In genomic region chr7:70717553-70718248, GRCh38 we compare ENCODE assay signal across 22 cellular contexts.
A peak's percentile ranks its signal among the peaks of the same experiment; 100 is the strongest.
DNase-seq lines count a peak whose midpoint lies in the region; ATAC-seq and TF ChIP-seq lines count a peak whose summit lies in the region.
"Had no signal": no experiment of that assay in that cellular context is flagged by ENCODE, and none has a peak within 500 bp of the region (broad histone marks: within the 10 kb centered on the region; RNA-seq: fewer than 3 reads in every experiment).

No MANE protein-coding gene starts in this region.

- intact Hi-C loops in activated CD8-positive, alpha-beta T cell treated with anti-CD3 and anti-CD28 coated beads for 36 hours (cut with micrococcal nuclease), result no loop called here
- intact Hi-C loops in transverse colon (cut with DNase I; ENCODE audit: low total_unique reads), result loop anchor here (5.0 kb wide), 1 partner anchor 1245 kb away; no protein-coding TSS in a partner anchor

- no peaks in the 10 kb centered on the region for H3K9me2 ChIP-seq in GM23248 (ENCODE audit: insufficient read depth)

- H3K27me3 ChIP-seq in esophagus (ENCODE audit: control insufficient read depth in 1 of 2, insufficient read depth in 2 of 2, low read length in 2 of 2) (no peaks in the 10 kb centered on the region), transverse colon (no peaks in the 10 kb centered on the region), GM23248 (replicated peaks; ENCODE audit: insufficient read depth) (no peaks in the 10 kb centered on the region)
- H3K27me3 ChIP-seq: brain microvascular endothelial cell, gastroesophageal sphincter, upper lobe of right lung had no signal

- no peak for TF ChIP-seq CTCF in activated CD8-positive, alpha-beta T cell treated with anti-CD3 and anti-CD28 coated beads for 36 hours (IDR thresholded peaks at IDR 0.05)
- TF ChIP-seq CTCF in HEK293 (tag by site-specific recombination; IDR thresholded peaks at IDR 0.05), result no peak
- no peak for TF ChIP-seq CTCF in transverse colon (IDR thresholded peaks at IDR 0.05)

- no peaks in the 10 kb centered on the region for H3F3A ChIP-seq in GM23248 (ENCODE audit: insufficient read depth)

- H3K4me3 Mint-ChIP-seq in activated CD8-positive, alpha-beta T cell treated with anti-CD3 and anti-CD28 coated beads for 36 hours, result no peak overlapping the region
- H3K4me3 Mint-ChIP-seq in activated CD8-positive, alpha-beta T cell treated with anti-CD3 and anti-CD28 coated beads, Interleukin-2, amount 10 ng/mL, durations not matched to agents 7 days and 5 days, result no peak overlapping the region

- peaks cover 11% of the 10 kb centered on the region for H3K4me1 Mint-ChIP-seq in activated CD8-positive, alpha-beta T cell treated with anti-CD3 and anti-CD28 coated beads for 36 hours (ENCODE audit: low read depth)
- peaks cover 2% of the 10 kb centered on the region for H3K4me1 Mint-ChIP-seq in activated CD8-positive, alpha-beta T cell treated with anti-CD3 and anti-CD28 coated beads, Interleukin-2, amount 10 ng/mL, durations not matched to agents 7 days and 5 days (ENCODE audit: low read depth)

- H3K79me2 ChIP-seq in GM23248 (ENCODE audit: insufficient read depth), result peaks cover 45% of the 10 kb centered on the region

- H3K9me3 ChIP-seq in HEK293 (ENCODE audit: control insufficient read depth, insufficient read depth, low read depth, low read length) (no peaks in the 10 kb centered on the region), esophagus (ENCODE audit: control insufficient read depth in 2 of 2, insufficient read depth in 1 of 2, low read depth in 1 of 2, low read length in 1 of 2) (no peaks in the 10 kb centered on the region), transverse colon (no peaks in the 10 kb centered on the region), GM23248 (ENCODE audit: low read depth) (no peaks in the 10 kb centered on the region)

- peak; percentile 20 for ATAC-seq in activated CD8-positive, alpha-beta T cell treated with anti-CD3 and anti-CD28 coated beads for 36 hours
- no peak for ATAC-seq in activated CD8-positive, alpha-beta T cell treated with anti-CD3 and anti-CD28 coated beads, Interleukin-2, amount 10 ng/mL, durations not matched to agents 7 days and 5 days
- ATAC-seq: gastroesophageal sphincter, upper lobe of right lung had no signal

- POLR2A ChIA-PET in activated CD8-positive, alpha-beta T cell treated with anti-CD3 and anti-CD28 coated beads for 36 hours (lab: Charles Lee), result no interaction called here
- POLR2A ChIA-PET in activated CD8-positive, alpha-beta T cell treated with anti-CD3 and anti-CD28 coated beads, Interleukin-2, amount 10 ng/mL, durations not matched to agents 7 days and 5 days (lab: Charles Lee), result no interaction called here
- POLR2A ChIA-PET in HEK293 (lab: Yijun Ruan, JAX), result interaction anchor here (0.7 kb wide), 1 partner anchor 9 kb away, joined by 3 read pairs; no protein-coding TSS in a partner anchor

- H3K4me2 ChIP-seq in GM23248 (ENCODE audit: unreplicated experiment), result no peak overlapping the region

- TF ChIP-seq EP300 in transverse colon (IDR thresholded peaks at IDR 0.05; ENCODE audit: low read depth), result no peak

- H3K4me3 ChIP-seq in HEK293 (ENCODE audit: low read depth, low read length) (no peak overlapping the region), esophagus (ENCODE audit: low read depth in 1 of 2, low read length in 2 of 2) (no peak overlapping the region), transverse colon (no peak overlapping the region), GM23248 (no peak overlapping the region)
- H3K4me3 ChIP-seq: gastroesophageal sphincter, upper lobe of right lung had no signal

- no peaks in the 10 kb centered on the region for H3K36me3 Mint-ChIP-seq in activated CD8-positive, alpha-beta T cell treated with anti-CD3 and anti-CD28 coated beads for 36 hours (ENCODE audit: low read depth)
- no peaks in the 10 kb centered on the region for H3K36me3 Mint-ChIP-seq in activated CD8-positive, alpha-beta T cell treated with anti-CD3 and anti-CD28 coated beads, Interleukin-2, amount 10 ng/mL, durations not matched to agents 7 days and 5 days (ENCODE audit: low read depth)

- in situ Hi-C loops in transverse colon (cut with MboI; ENCODE audit: low pct_ligation_motif_present in 1 of 4, low pct_unique_long_range_greater_than_20kb in 1 of 4, low sequenced_read_pairs in 3 of 4), result no loop called here
- in situ Hi-C loops in GM23248 (cut with MboI), result no loop called here

- WGBS in esophagus, 2 donors, result 50 to 60% methylated on average over 7 of the region's 7 CpGs
- 61 to 84% methylated on average over 2 to 7 of the region's 7 CpGs for WGBS in transverse colon (ENCODE audit: low coverage in 1 of 2), 2 donors
- WGBS in GM23248 (ENCODE audit: low coverage in 1 of 2, low lambda C conversion rate in 2 of 2, missing lambda C conversion rate in 2 of 2), 2 experiments, result 86 to 89% methylated on average over 7 of the region's 7 CpGs

- H2AFZ ChIP-seq in GM23248, result no peak overlapping the region

- H4K20me1 ChIP-seq in GM23248 (ENCODE audit: insufficient read depth), result no peaks in the 10 kb centered on the region

- no peak for TF ChIP-seq POLR2A in transverse colon (IDR thresholded peaks at IDR 0.05)

- no peaks in the 10 kb centered on the region for H3K27me3 Mint-ChIP-seq in activated CD8-positive, alpha-beta T cell treated with anti-CD3 and anti-CD28 coated beads for 36 hours
- H3K27me3 Mint-ChIP-seq in activated CD8-positive, alpha-beta T cell treated with anti-CD3 and anti-CD28 coated beads, Interleukin-2, amount 10 ng/mL, durations not matched to agents 7 days and 5 days (ENCODE audit: low read depth), result no peaks in the 10 kb centered on the region

- H3K36me3 ChIP-seq in HEK293 (ENCODE audit: control insufficient read depth in 2 of 2, insufficient read depth in 1 of 2, low read length in 2 of 2) (no peaks in the 10 kb centered on the region; a peak in 1 of 3 replicates), esophagus (ENCODE audit: control insufficient read depth in 2 of 2, insufficient read depth in 2 of 2, low read length in 1 of 2) (no peaks in the 10 kb centered on the region), transverse colon (no peaks in the 10 kb centered on the region), GM23248 (ENCODE audit: low read depth) (no peaks in the 10 kb centered on the region)
- H3K36me3 ChIP-seq: brain microvascular endothelial cell, gastroesophageal sphincter, upper lobe of right lung had no signal

- peaks cover 18% of the 10 kb centered on the region for H3K4me1 ChIP-seq in HEK293 (ENCODE audit: control insufficient read depth, insufficient read depth, low read length)
- H3K4me1 ChIP-seq in esophagus (ENCODE audit: control insufficient read depth in 2 of 2, insufficient read depth in 2 of 2, low read length in 1 of 2), result peaks cover 8 to 9% of the 10 kb centered on the region in 2 donors
- H3K4me1 ChIP-seq in transverse colon, result no peaks in the 10 kb centered on the region
- H3K4me1 ChIP-seq in GM23248 (ENCODE audit: insufficient read depth), result no peaks in the 10 kb centered on the region
- H3K4me1 ChIP-seq: gastroesophageal sphincter had no signal

- no peak for DNase-seq in activated CD8-positive, alpha-beta T cell treated with anti-CD3 and anti-CD28 coated beads for 36 hours
- no peak for DNase-seq in activated CD8-positive, alpha-beta T cell treated with anti-CD3 and anti-CD28 coated beads, Interleukin-2, amount 10 ng/mL, durations not matched to agents 7 days and 5 days
- DNase-seq in putamen (ENCODE audit: low spot score), result peak; percentile 43
- no peak for DNase-seq in transverse colon
- DNase-seq in GM23248, result no peak
- DNase-seq in NCI-H1105 (lab: John Stamatoyannopoulos, UW), result no peak
- DNase-seq: activated CD4-positive, CD25-positive, alpha-beta regulatory T cell treated with anti-CD3 and anti-CD28 coated beads, Interleukin-2, amount 50 U/mL, for 72 hours; brain microvascular endothelial cell; effector memory CD4-positive, alpha-beta T cell; hypothalamus; NCI-H146; NCI-H2227 treated with DMSO at 0.1 percent for 48 hours; NCI-H748 treated with DMSO at 0.1 percent for 48 hours; occipital lobe; retina; Right ventricle myocardium superior; stimulated activated CD4-positive, alpha-beta T cell treated with anti-CD3 and anti-CD28 coated beads, Interleukin-2, amount 100 ng/mL, for 48 hours; upper lobe of right lung had no signal

- H3K9me3 Mint-ChIP-seq in activated CD8-positive, alpha-beta T cell treated with anti-CD3 and anti-CD28 coated beads for 36 hours, result no peaks in the 10 kb centered on the region
- H3K9me3 Mint-ChIP-seq in activated CD8-positive, alpha-beta T cell treated with anti-CD3 and anti-CD28 coated beads, Interleukin-2, amount 10 ng/mL, durations not matched to agents 7 days and 5 days (ENCODE audit: insufficient read depth), result no peaks in the 10 kb centered on the region
- H3K9me3 Mint-ChIP-seq: activated T-helper 2 cell treated with anti-CD3 and anti-CD28 coated beads, Interferon-gamma antibody, Interleukin-2, Interleukin-4, amounts not matched to agents 10 μg/mL and 5 μg/mL and 100 μg/mL, durations not matched to agents 14 hours and 24 hours and 36 hours had no signal

- peak overlapping the region; percentile 17 for H3K27ac Mint-ChIP-seq in activated CD8-positive, alpha-beta T cell treated with anti-CD3 and anti-CD28 coated beads for 36 hours
- no peak overlapping the region for H3K27ac Mint-ChIP-seq in activated CD8-positive, alpha-beta T cell treated with anti-CD3 and anti-CD28 coated beads, Interleukin-2, amount 10 ng/mL, durations not matched to agents 7 days and 5 days
- H3K27ac Mint-ChIP-seq: activated T-helper 2 cell treated with anti-CD3 and anti-CD28 coated beads, Interferon-gamma antibody, Interleukin-2, Interleukin-4, amounts not matched to agents 10 μg/mL and 5 μg/mL and 100 μg/mL, durations not matched to agents 14 hours and 24 hours and 36 hours had no signal

- H3K27ac ChIP-seq in HEK293 (ENCODE audit: extremely low read depth, low read depth, low read length) (no peak overlapping the region), esophagus (ENCODE audit: low read depth in 2 of 2, low read length in 1 of 2) (peak overlapping the region; percentile 22 to 56), transverse colon (no peak overlapping the region), GM23248 (no peak overlapping the region)
- H3K27ac ChIP-seq: brain microvascular endothelial cell, gastroesophageal sphincter, upper lobe of right lung had no signal

- CTCF ChIA-PET in activated CD8-positive, alpha-beta T cell treated with anti-CD3 and anti-CD28 coated beads for 36 hours (lab: Charles Lee), result interaction anchor here (1.2 kb wide), 1 partner anchor 19 kb away, joined by 5 read pairs; no protein-coding TSS in a partner anchor
- CTCF ChIA-PET in activated CD8-positive, alpha-beta T cell treated with anti-CD3 and anti-CD28 coated beads, Interleukin-2, amount 10 ng/mL, durations not matched to agents 7 days and 5 days (lab: Charles Lee), result no interaction called here
- CTCF ChIA-PET in HEK293 (lab: Yijun Ruan, JAX), result interaction anchor here (0.6 to 1.7 kb wide), 3 partner anchors 17 to 251 kb away, joined by 3 to 5 read pairs (median 3); no protein-coding TSS in a partner anchor

- H3K9ac ChIP-seq in GM23248, result no peak overlapping the region

TF ChIP-seq in HEK293, 187 proteins besides CTCF, POLR2A, EP300 and RAD21 (continues in another document):
- no peak for TF ChIP-seq ZNF629 (tag by site-specific recombination; IDR thresholded peaks at IDR 0.05)
- TF ChIP-seq ZFHX2 (tag by site-specific recombination; conservative IDR thresholded peaks at IDR 0.05), result peak; percentile 76
- TF ChIP-seq EGR2 (tag by site-specific recombination; IDR thresholded peaks at IDR 0.05; ENCODE audit: low read depth), result peak; percentile 85

Comparison
In these comparisons a context has a peak if more than half of its experiments do, and no peak if none do; other contexts are left out.
1. H3K27ac ChIP-seq: peak in esophagus (2 of 2); none in HEK293 (single experiment), transverse colon (0 of 4) and GM23248 (single experiment).